23 cellular contexts compared by ENCODE assay signal in genomic region chr19:28839455-28839854, GRCh38.
DNase-seq lines count a peak whose midpoint lies in the region; ATAC-seq and TF ChIP-seq lines count a peak whose summit lies in the region.
"Had no signal": no experiment of that assay in that cellular context is flagged by ENCODE, and none has a peak within 500 bp of the region (broad histone marks: within the 10 kb centered on the region; RNA-seq: fewer than 3 reads in every experiment).

No MANE protein-coding gene starts in this region.

- no peaks in the 10 kb centered on the region for H3K27me3 Mint-ChIP-seq in nephron (ENCODE audit: low read depth)
- H3K27me3 Mint-ChIP-seq: CD4-positive, alpha-beta memory T cell; CD4-positive, CD25-positive, alpha-beta regulatory T cell had no signal

- CTCF ChIA-PET in AG04450 (lab: Charles Lee): no interaction called here

- no peaks in the 10 kb centered on the region for H3K4me1 ChIP-seq in thoracic aorta (ENCODE audit: control insufficient read depth in 1 of 2, low read depth in 2 of 2)
- H3K4me1 ChIP-seq: A549, BE2C had no signal

- peak; percentile 15 for ATAC-seq in thoracic aorta (ENCODE audit: insufficient number of reproducible peaks, low FRiP score, low read depth)
- ATAC-seq: A549, GM12878 had no signal

- H3K9me3 ChIP-seq in AG04450 (ENCODE audit: control insufficient read depth, insufficient read depth, low read length) (peaks cover 28% of the 10 kb centered on the region), thoracic aorta (no peaks in the 10 kb centered on the region)
- H3K9me3 ChIP-seq: A549, BLaER1 had no signal

- H3K27ac ChIP-seq in AG04450 (ENCODE audit: low read depth, low read length): peak overlapping the region; percentile 2
- no peak overlapping the region for H3K27ac ChIP-seq in thoracic aorta
- H3K27ac ChIP-seq: 22Rv1, A549, BLaER1 had no signal

- POLR2A ChIA-PET in AG04450 (lab: Yijun Ruan, JAX): no interaction called here

- TF ChIP-seq CTCF in AG04450 (IDR thresholded peaks at IDR 0.05; ENCODE audit: low read depth, low read length): no peak
- no peak for TF ChIP-seq CTCF in nephron (IDR thresholded peaks at IDR 0.05; ENCODE audit: unreplicated experiment in 3 of 3)
- TF ChIP-seq CTCF in thoracic aorta (IDR thresholded peaks at IDR 0.05): no peak

- H3K4me3 ChIP-seq in AG04450 (ENCODE audit: low read depth, low read length): no peak overlapping the region
- H3K4me3 ChIP-seq in thoracic aorta: no peak overlapping the region
- H3K4me3 ChIP-seq: A549, BLaER1, GM12878 had no signal

- no peak overlapping the region for H3K4me3 Mint-ChIP-seq in nephron
- H3K4me3 Mint-ChIP-seq: CD14-positive monocyte; CD4-positive, alpha-beta memory T cell; CD4-positive, CD25-positive, alpha-beta regulatory T cell; CD8-positive, alpha-beta memory T cell had no signal

- no peaks in the 10 kb centered on the region for H3K27me3 ChIP-seq in AG04450 (ENCODE audit: control insufficient read depth, insufficient read depth, low read length)
- no peaks in the 10 kb centered on the region for H3K27me3 ChIP-seq in thoracic aorta (replicated peaks; ENCODE audit: insufficient read depth)
- H3K27me3 ChIP-seq: BE2C, BLaER1 had no signal

- H3K27ac Mint-ChIP-seq in nephron: peak overlapping the region; percentile 45 to 95 (median 64)
- H3K27ac Mint-ChIP-seq: CD14-positive monocyte; CD4-positive, alpha-beta memory T cell; CD4-positive, CD25-positive, alpha-beta regulatory T cell; CD8-positive, alpha-beta memory T cell had no signal

- H3K36me3 Mint-ChIP-seq in nephron (ENCODE audit: low read depth): no peaks in the 10 kb centered on the region
- H3K36me3 Mint-ChIP-seq: CD14-positive monocyte; CD4-positive, alpha-beta memory T cell; CD4-positive, CD25-positive, alpha-beta regulatory T cell had no signal

- H3K9me3 Mint-ChIP-seq in nephron: no peaks in the 10 kb centered on the region

- H3K4me1 Mint-ChIP-seq in nephron: peaks cover 44% of the 10 kb centered on the region
- H3K4me1 Mint-ChIP-seq: CD14-positive monocyte; CD4-positive, alpha-beta memory T cell; CD4-positive, CD25-positive, alpha-beta regulatory T cell; CD8-positive, alpha-beta memory T cell had no signal

- DNase-seq in AG04450 (ENCODE audit: low read depth, low spot score) (no peak), thoracic aorta (ENCODE audit: low spot score) (no peak), dermis blood vessel endothelial cell (no peak)
- no peak for DNase-seq in stimulated activated CD4-positive, alpha-beta T cell treated with anti-CD3 and anti-CD28 coated beads, Interleukin-4, amount 100 ng/mL, for 24 hours
- DNase-seq: BE2C; C1 segment of cervical spinal cord; CD4-positive, alpha-beta memory T cell; CD4-positive, CD25-positive, alpha-beta regulatory T cell; CD8-positive, alpha-beta memory T cell; COR-L47; DMS 273 treated with DMSO at 0.1 percent for 48 hours; DMS153; DMS53; DMS79; DND-41; EL; GDM1 had no signal

- H3K36me3 ChIP-seq in thoracic aorta: no peaks in the 10 kb centered on the region
- H3K36me3 ChIP-seq: BE2C, BLaER1 had no signal
